In the genomic region with DNA sequence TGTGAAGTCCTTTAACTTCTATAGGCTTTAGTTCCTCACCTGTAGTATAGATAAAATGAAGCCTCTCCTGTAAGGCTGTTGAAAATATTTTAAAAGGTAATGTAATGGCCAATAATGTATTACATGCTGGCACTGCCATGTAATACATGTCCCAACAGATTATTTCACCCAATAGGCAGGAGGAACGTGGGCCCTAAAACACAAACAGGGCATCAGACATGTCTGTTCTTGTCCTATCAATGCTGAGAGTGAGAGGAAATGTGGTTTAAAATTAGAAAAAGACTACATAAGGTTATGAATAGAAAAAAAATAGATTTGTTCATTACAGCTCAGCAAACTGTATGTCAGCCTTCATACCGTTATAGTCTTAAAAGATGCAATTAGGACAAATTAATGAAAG, we compare ENCODE assay signal across 17 cellular contexts.
A peak's percentile ranks its signal among the peaks of the same experiment; 100 is the strongest.
DNase-seq lines count a peak whose midpoint lies in the region; ATAC-seq and TF ChIP-seq lines count a peak whose summit lies in the region.
"Had no signal": no experiment of that assay in that cellular context is flagged by ENCODE, and none has a peak within 500 bp of the region (broad histone marks: within the 10 kb centered on the region; RNA-seq: fewer than 3 reads in every experiment).

No MANE protein-coding gene starts in this region.

- H4K12ac ChIP-seq in trophoblast cell (ENCODE audit: low read depth, low read length) = no peak overlapping the region

- ATAC-seq in GM21381 (IDR thresholded peaks at IDR 0.05; ENCODE audit: unreplicated experiment) (no peak), HG03280 (IDR thresholded peaks at IDR 0.05; ENCODE audit: unreplicated experiment) (no peak)

- H2BK12ac ChIP-seq in trophoblast cell (ENCODE audit: low read length) = no peak overlapping the region

- no peak overlapping the region for H4K8ac ChIP-seq in trophoblast cell (ENCODE audit: low read depth, low read length)

- no peak for DNase-seq in Karpas-422
- DNase-seq in RWPE1 (ENCODE audit: low spot score) = peak; percentile 2
- peak; percentile 66 for DNase-seq in epithelial cell of esophagus (ENCODE audit: low read depth)
- no peak for DNase-seq in trophoblast cell
- no peak for DNase-seq in DMS153 (lab: John Stamatoyannopoulos, UW)
- DNase-seq: ACHN; BE2C; C1 segment of cervical spinal cord; CD4-positive, CD25-positive, alpha-beta regulatory T cell; CD8-positive, alpha-beta memory T cell; COR-L47; DMS 273 treated with DMSO at 0.1 percent for 48 hours; GM23248; IMR-90 had no signal

- H3K4ac ChIP-seq in trophoblast cell (ENCODE audit: low read depth, low read length) = no peak overlapping the region

- H4K20me1 ChIP-seq in Karpas-422 (ENCODE audit: insufficient read depth, low read depth, low read length) = no peaks in the 10 kb centered on the region

- no peak for TF ChIP-seq CTCF in RWPE1 (conservative IDR thresholded peaks at IDR 0.05; ENCODE audit: low read depth)
- TF ChIP-seq CTCF in epithelial cell of esophagus (IDR thresholded peaks at IDR 0.05; ENCODE audit: insufficient read depth, low read depth, low read length, missing control alignments) = no peak

- H3K79me2 ChIP-seq in Karpas-422 (ENCODE audit: low read length) = no peaks in the 10 kb centered on the region
- H3K79me2 ChIP-seq in trophoblast cell (ENCODE audit: control insufficient read depth, insufficient read depth, low read length, poor library complexity) = no peaks in the 10 kb centered on the region

- peak overlapping the region; percentile 41; the same call in 1 of the 2 replicates for H2AFZ ChIP-seq in Karpas-422 (ENCODE audit: low read length)
- no peak overlapping the region for H2AFZ ChIP-seq in trophoblast cell (ENCODE audit: insufficient read depth, low read length, poor library complexity)
- H2AFZ ChIP-seq: GM23248 had no signal

- peak overlapping the region; percentile 31 for H2BK5ac ChIP-seq in trophoblast cell (ENCODE audit: low read depth, low read length, poor library complexity)

- no CpG with 5 or more reads among the region's 2 CpGs for WGBS in trophoblast cell (ENCODE audit: extremely low coverage, insufficient coverage, insufficient read length)

- H3K9ac ChIP-seq in Karpas-422 (ENCODE audit: low read length) (no peak overlapping the region), trophoblast cell (ENCODE audit: low read length) (no peak overlapping the region)
- H3K9ac ChIP-seq: GM23248 had no signal

- no peaks in the 10 kb centered on the region for H3K9me3 ChIP-seq in Karpas-422 (ENCODE audit: low read length)
- H3K9me3 ChIP-seq in trophoblast cell (ENCODE audit: insufficient read depth, low read depth, low read length) = peaks cover 2% of the 10 kb centered on the region
- H3K9me3 ChIP-seq: BE2C, HAP-1 had no signal

- no peak overlapping the region for H3K18ac ChIP-seq in trophoblast cell (ENCODE audit: low read length)

- H3K27me3 ChIP-seq in Karpas-422 (ENCODE audit: low read length) = no peaks in the 10 kb centered on the region
- H3K27me3 ChIP-seq in trophoblast cell (ENCODE audit: insufficient read depth, low read length) = no peaks in the 10 kb centered on the region
- H3K27me3 ChIP-seq: BE2C had no signal

- H3K27ac ChIP-seq in Karpas-422 (ENCODE audit: low read length) (no peak overlapping the region), RWPE1 (no peak overlapping the region), trophoblast cell (ENCODE audit: low read depth, low read length) (no peak overlapping the region)
- H3K27ac ChIP-seq: GM23248 had no signal

- H3K14ac ChIP-seq in trophoblast cell (ENCODE audit: low read length) = no peak overlapping the region

- H3K4me2 ChIP-seq in Karpas-422 (ENCODE audit: low read depth, low read length, poor library complexity, severe bottlenecking) (no peak overlapping the region), trophoblast cell (ENCODE audit: low read length) (no peak overlapping the region)

- H3K23ac ChIP-seq in trophoblast cell (ENCODE audit: low read length) = no peak overlapping the region

- POLR2A ChIA-PET in RWPE1 (lab: Yijun Ruan, JAX; ENCODE audit: low non-redundant PET) = no interaction called here

- no peaks in the 10 kb centered on the region for H3K9me2 ChIP-seq in Karpas-422 (replicated peaks; ENCODE audit: insufficient read depth, low read length)

- H3K36me3 ChIP-seq in Karpas-422 (ENCODE audit: insufficient read depth, low read length) = no peaks in the 10 kb centered on the region
- H3K36me3 ChIP-seq in trophoblast cell (ENCODE audit: control insufficient read depth in 1 of 2, insufficient read depth in 2 of 2, low read length in 2 of 2) = no peaks in the 10 kb centered on the region
- H3K36me3 ChIP-seq: BE2C, HAP-1 had no signal

- no peak overlapping the region for H2BK120ac ChIP-seq in trophoblast cell (ENCODE audit: insufficient read depth, low read length, poor library complexity)

- no peak overlapping the region for H2AK5ac ChIP-seq in trophoblast cell (ENCODE audit: low read length)

- CTCF ChIA-PET in RWPE1 (lab: Yijun Ruan, JAX) = no interaction called here

- H3K4me1 ChIP-seq in Karpas-422 (ENCODE audit: low read length) = peaks cover 8% of the 10 kb centered on the region; the same call in 1 of the 2 replicates
- peaks cover 0 to 2% of the 10 kb centered on the region in 2 experiments for H3K4me1 ChIP-seq in trophoblast cell (ENCODE audit: control insufficient read depth in 1 of 2, insufficient read depth in 2 of 2, low read length in 2 of 2)
- H3K4me1 ChIP-seq: BE2C, HAP-1 had no signal

- H4K91ac ChIP-seq in trophoblast cell (ENCODE audit: low read depth, low read length) = peak overlapping the region; percentile 39

- no peak overlapping the region for H3K4me3 ChIP-seq in Karpas-422 (ENCODE audit: low read length)
- no peak overlapping the region for H3K4me3 ChIP-seq in epithelial cell of esophagus (ENCODE audit: low read length)
- H3K4me3 ChIP-seq in trophoblast cell (ENCODE audit: low read depth, low read length) = no peak overlapping the region
- H3K4me3 ChIP-seq: GM23248, HAP-1 had no signal

- H3K79me1 ChIP-seq in trophoblast cell (ENCODE audit: low read length) = no peaks in the 10 kb centered on the region

Comparison
In these comparisons a context has a peak if more than half of its experiments do, and no peak if none do; other contexts are left out.
1. DNase-seq: peak in RWPE1 (single experiment) and epithelial cell of esophagus (single experiment); none in Karpas-422 (single experiment), trophoblast cell (0 of 2) and DMS153 (single experiment).